8 cellular contexts compared by ENCODE assay signal in genomic region chr2:3518496-3519254, GRCh38. TPM values are rescaled to one million over a fixed set of nuclear protein-coding genes. Genes with fewer than 3 reads are reported as not detected.
DNase-seq lines count a peak whose midpoint lies in the region; ATAC-seq and TF ChIP-seq lines count a peak whose summit lies in the region.

No MANE protein-coding gene starts in this region.

- peak overlapping the region; percentile 88 to 99 (median 95) for H3K4me3 ChIP-seq in right lobe of liver

- no peak for TF ChIP-seq POLR2A in right lobe of liver (IDR thresholded peaks at IDR 0.05)

- ATAC-seq in GM19395 (IDR thresholded peaks at IDR 0.05; ENCODE audit: unreplicated experiment) (peak; percentile 84), HG03558 (IDR thresholded peaks at IDR 0.05; ENCODE audit: extremely low read depth, unreplicated experiment) (peak; percentile 60), right lobe of liver (peak; percentile 73 to 81 (median 76))

- no peaks in the 10 kb centered on the region for H3K27me3 ChIP-seq in right lobe of liver

- H3K27ac ChIP-seq in C4-2B (peak overlapping the region; percentile 100), right lobe of liver (peak overlapping the region; percentile 97 to 100 (median 97))

- 0% methylated on average over 3 of the region's 67 CpGs for WGBS in right lobe of liver (ENCODE audit: insufficient coverage, low coverage, low lambda C conversion rate, missing lambda C conversion rate)

- no peak for TF ChIP-seq CTCF in C4-2B (conservative IDR thresholded peaks at IDR 0.05)
- TF ChIP-seq CTCF in right lobe of liver (IDR thresholded peaks at IDR 0.05): no peak

- peaks cover 0 to 7% (median 1%) of the 10 kb centered on the region in 4 donors for H3K36me3 ChIP-seq in right lobe of liver

- DNase-seq in NCI-H748 (lab: John Stamatoyannopoulos, UW; ENCODE audit: unreplicated experiment): peak; percentile 99
- DNase-seq in activated CD4-positive, alpha-beta T cell treated with anti-CD3 and anti-CD28 coated beads, Interleukin-2, amount 50 U/mL, for 4 hours: peak; percentile 96 to 98
- peak; percentile 96 to 97 for DNase-seq in dermis microvascular lymphatic vessel endothelial cell (ENCODE audit: low read depth in 2 of 2)
- peak; percentile 97 to 98 (median 98) for DNase-seq in right lobe of liver
- DNase-seq in stimulated activated CD4-positive, alpha-beta T cell treated with anti-CD3 and anti-CD28 coated beads, Interleukin-4, amount 100 ng/mL, for 24 hours: peak; percentile 98

- intact Hi-C loops in right lobe of liver (cut with DNase I): no loop called here

- no peaks in the 10 kb centered on the region for H3K9me3 ChIP-seq in right lobe of liver

- H3K4me1 ChIP-seq in right lobe of liver: peaks cover 0 to 42% (median 11%) of the 10 kb centered on the region in 4 donors

RNA-seq across cellular contexts. Expression of gene ADI1, which starts 0.7 kb away (rescaled TPM):
- 45.3 and 63.5 TPM in 2 replicates for total RNA-seq in dermis microvascular lymphatic vessel endothelial cell
- 100 to 1,000 TPM; 165 to 470 (median 246) TPM for total RNA-seq in right lobe of liver

RNA-seq across cellular contexts. Expression of gene RNASEH1, which starts 39.5 kb away (rescaled TPM):
- total RNA-seq in dermis microvascular lymphatic vessel endothelial cell (23.4 and 28.9 TPM in 2 replicates), right lobe of liver (10 to 100 TPM in 3 of 6 experiments, 1 to 10 TPM in 3; 8.3 to 12.2 (median 10.0) TPM)

RNA-seq across cellular contexts. Expression of gene RPS7, which starts 56.4 kb away (rescaled TPM):
- 1,448 and 1,544 TPM in 2 replicates for total RNA-seq in dermis microvascular lymphatic vessel endothelial cell
- 1,000 to 10,000 TPM in 2 of 6 experiments, 100 to 1,000 TPM in 4; 366 to 1,499 (median 423) TPM for total RNA-seq in right lobe of liver

Comparison
In these comparisons a context has a peak if more than half of its experiments do, and no peak if none do; other contexts are left out.
1. Peak in every context shown above with its lines: DNase-seq, ATAC-seq, H3K4me3 ChIP-seq and H3K27ac ChIP-seq.